7 cellular contexts compared by ENCODE assay signal in genomic region chr7:32863872-32864271, GRCh38. TPM values are rescaled to one million over a fixed set of nuclear protein-coding genes. Genes with fewer than 3 reads are reported as not detected.
DNase-seq lines count a peak whose midpoint lies in the region; ATAC-seq, FAIRE-seq and TF ChIP-seq lines count a peak whose summit lies in the region.
"Not testable (repeated sequence)": the region's sequence is repeated elsewhere in the genome, so short reads cannot be mapped to it uniquely, and the experiment has no call there.

No MANE protein-coding gene starts in this region.

- H3K79me1 ChIP-seq in H1 (ENCODE audit: low read depth, low read length): not testable (repeated sequence)

- H4K8ac ChIP-seq in H1 (ENCODE audit: extremely low read depth, insufficient read depth, low read length): not testable (repeated sequence)

- not testable (repeated sequence) for H3K4me3 Mint-ChIP-seq in Calu3 (ENCODE audit: low read depth, unreplicated experiment); WTC11; natural killer cell

- H3K9me3 ChIP-seq in HUES48 (ENCODE audit: control insufficient read depth, insufficient read depth, low read length): not testable (repeated sequence)
- H3K9me3 ChIP-seq in H1 (ENCODE audit: insufficient read depth in 2 of 2, low read depth in 1 of 2, low read length in 1 of 2) (peaks cover 8 to 13% of the 10 kb centered on the region in 2 experiments), iPS-20b (ENCODE audit: insufficient read depth, low read depth, low read length) (peaks cover 21% of the 10 kb centered on the region; the same call in 1 of the 2 replicates)

- not testable (repeated sequence) for H3K36me3 ChIP-seq in HUES48 (ENCODE audit: control insufficient read depth, insufficient read depth, low read length)
- peaks cover 0 to 12% (median 4%) of the 10 kb centered on the region in 4 experiments; a peak in 3 of 8 replicates for H3K36me3 ChIP-seq in H1 (ENCODE audit: control insufficient read depth in 2 of 4, insufficient read depth in 4 of 4, low read length in 3 of 4)
- peaks cover 11% of the 10 kb centered on the region; the same call in 1 of the 2 replicates for H3K36me3 ChIP-seq in iPS-20b (ENCODE audit: insufficient read depth, low read depth, low read length)

- peak; percentile 66 for ATAC-seq in WTC11
- ATAC-seq in natural killer cell: not testable (repeated sequence)

- not testable (repeated sequence) for H2BK120ac ChIP-seq in H1 (replicated peaks; ENCODE audit: low read depth, low read length)

- H3K27ac ChIP-seq in HUES48 (ENCODE audit: low read depth, low read length): peak overlapping the region; percentile 73
- H3K27ac ChIP-seq in H1 (ENCODE audit: low read depth, low read length); iPS-20b (ENCODE audit: low read length): not testable (repeated sequence)

- H3K14ac ChIP-seq in H1 (ENCODE audit: insufficient read length): not testable (repeated sequence)

- not testable (repeated sequence) for H3K18ac ChIP-seq in H1 (ENCODE audit: extremely low read depth, low read length)

- not testable (repeated sequence) for H2BK15ac ChIP-seq in H1 (ENCODE audit: low read length)

- DNase-seq in Calu3; WTC11 (ENCODE audit: low spot score); H1 (ENCODE audit: low read depth in 1 of 2, low spot score in 2 of 2); natural killer cell; urothelium cell line (ENCODE audit: low spot score): not testable (repeated sequence)

- H3K4me2 ChIP-seq in H1 (ENCODE audit: insufficient read depth in 1 of 2, low read depth in 2 of 2, low read length in 2 of 2): not testable (repeated sequence)

- not testable (repeated sequence) for H3K23me2 ChIP-seq in H1 (ENCODE audit: low read depth, low read length)

- not testable (repeated sequence) for H3K9me3 Mint-ChIP-seq in Calu3 (ENCODE audit: low read depth, unreplicated experiment); natural killer cell
- H3K9me3 Mint-ChIP-seq in WTC11: peaks cover 47% of the 10 kb centered on the region

- H2BK20ac ChIP-seq in H1 (ENCODE audit: low read length): not testable (repeated sequence)

- H3K36me3 Mint-ChIP-seq in Calu3 (ENCODE audit: insufficient read depth, unreplicated experiment) (peaks cover 19% of the 10 kb centered on the region), WTC11 (peaks cover 56% of the 10 kb centered on the region), natural killer cell (peaks cover 13% of the 10 kb centered on the region)

- FAIRE-seq in H1 (lab: Jason Lieb, UNC) (peak; percentile 48), urothelium cell line (lab: Jason Lieb, UNC) (peak; percentile 69)

- not testable (repeated sequence) for TF ChIP-seq RAD21 in H1 (IDR thresholded peaks at IDR 0.05 in 1 of 2, conservative IDR thresholded peaks at IDR 0.05 in 1 of 2; ENCODE audit: low read depth in 2 of 2, low read length in 2 of 2)

- not testable (repeated sequence) for H3K56ac ChIP-seq in H1 (replicated peaks; ENCODE audit: insufficient read length, low read depth, low read length)

- H3K27me3 Mint-ChIP-seq in Calu3 (ENCODE audit: unreplicated experiment); WTC11 (ENCODE audit: low read depth); natural killer cell (ENCODE audit: low read depth in 2 of 2): not testable (repeated sequence)

- H3K4ac ChIP-seq in H1 (replicated peaks; ENCODE audit: insufficient read length, low read depth, low read length): not testable (repeated sequence)

- H3K27ac Mint-ChIP-seq in Calu3 (ENCODE audit: unreplicated experiment) (peak overlapping the region; percentile 0), WTC11 (peak overlapping the region; percentile 2; the same call in 1 of the 2 replicates), natural killer cell (peak overlapping the region; percentile 7 to 37)

- H2BK5ac ChIP-seq in H1 (ENCODE audit: low read depth, low read length): not testable (repeated sequence)

- not testable (repeated sequence) for H4K91ac ChIP-seq in H1 (replicated peaks; ENCODE audit: insufficient read length, low read length)

- not testable (repeated sequence) for H2BK12ac ChIP-seq in H1 (ENCODE audit: low read depth, low read length)

- H2AK5ac ChIP-seq in H1 (ENCODE audit: low read depth, low read length): not testable (repeated sequence)

- intact Hi-C loops in Calu3 (cut with micrococcal nuclease; ENCODE audit: unreplicated experiment); natural killer cell (cut with micrococcal nuclease): not testable (repeated sequence)

- H4K20me1 ChIP-seq in H1 (replicated peaks in 1 of 2; ENCODE audit: control insufficient read depth in 1 of 2, insufficient read depth in 2 of 2, low read length in 2 of 2): not testable (repeated sequence)

- BruUV-seq in Calu3 (replicated peaks; lab: Mats Ljungman, UMichigan): not testable (repeated sequence)

- TF ChIP-seq EP300 in H1 (IDR thresholded peaks at IDR 0.05; ENCODE audit: borderline replicate concordance in 1 of 2, low read depth in 2 of 2, low read length in 2 of 2): not testable (repeated sequence)

- TF ChIP-seq POLR2A in H1 (IDR thresholded peaks at IDR 0.05; ENCODE audit: control extremely low read depth in 1 of 2, low read depth in 2 of 2, low read length in 2 of 2): not testable (repeated sequence)

- H3K9ac ChIP-seq in HUES48 (ENCODE audit: low read depth, low read length); H1 (replicated peaks in 1 of 4; ENCODE audit: extremely low read depth in 1 of 4, low read depth in 3 of 4, low read length in 3 of 4); iPS-20b (ENCODE audit: low read depth, low read length): not testable (repeated sequence)

- H3K27me3 ChIP-seq in HUES48 (ENCODE audit: control insufficient read depth, insufficient read depth, low read length); H1 (replicated peaks in 1 of 4; ENCODE audit: control insufficient read depth in 3 of 4, extremely low read depth in 1 of 4, insufficient read depth in 3 of 4, low read length in 3 of 4); iPS-20b (ENCODE audit: insufficient read depth, low read length): not testable (repeated sequence)

- not testable (repeated sequence) for H3K4me1 Mint-ChIP-seq in Calu3 (ENCODE audit: low read depth, unreplicated experiment)
- H3K4me1 Mint-ChIP-seq in WTC11 (peaks cover 28% of the 10 kb centered on the region), natural killer cell (peaks cover 39 to 55% of the 10 kb centered on the region in 2 donors)

- TF ChIP-seq CTCF in Calu3 (IDR thresholded peaks at IDR 0.05; ENCODE audit: unreplicated experiment); WTC11 (IDR thresholded peaks at IDR 0.05); H1 (IDR thresholded peaks at IDR 0.05; ENCODE audit: control extremely low read depth in 1 of 3, insufficient read depth in 1 of 3, low read depth in 1 of 3, low read length in 3 of 3); natural killer cell (IDR thresholded peaks at IDR 0.05): not testable (repeated sequence)

- H2AFZ ChIP-seq in H1 (ENCODE audit: low read length): not testable (repeated sequence)

- 100% methylated on average over 1 of the region's 1 CpG; no CpG with 5 or more reads in 1 of the 2 experiments for WGBS in H1 (ENCODE audit: extremely low coverage in 1 of 2, insufficient coverage in 1 of 2, insufficient read length in 1 of 2, insufficient replicate concordance in 2 of 2, low coverage in 1 of 2, low lambda C conversion rate in 2 of 2, missing lambda C conversion rate in 1 of 2), 2 experiments

- H4K5ac ChIP-seq in H1 (ENCODE audit: insufficient read length, low read depth, low read length): not testable (repeated sequence)

- H3K4me3 ChIP-seq in HUES48 (ENCODE audit: low read depth, low read length); H1 (ENCODE audit: extremely low read depth in 1 of 4, insufficient read depth in 2 of 4, low read depth in 3 of 4, low read length in 4 of 4): not testable (repeated sequence)
- peak overlapping the region; percentile 9; the same call in 1 of the 2 replicates for H3K4me3 ChIP-seq in iPS-20b (ENCODE audit: low read length)

- H3K23ac ChIP-seq in H1 (ENCODE audit: insufficient read length): not testable (repeated sequence)

- H3K4me1 ChIP-seq in HUES48 (ENCODE audit: control insufficient read depth, insufficient read depth, low read length): peaks cover 16% of the 10 kb centered on the region; the same call in 1 of the 2 replicates
- not testable (repeated sequence) for H3K4me1 ChIP-seq in H1 (replicated peaks in 1 of 4; ENCODE audit: control insufficient read depth in 3 of 4, insufficient read depth in 4 of 4, low read length in 3 of 4); iPS-20b (ENCODE audit: insufficient read depth, low read length)

- CTCF ChIA-PET in Calu3 (lab: Charles Lee): interaction anchor here (0.6 kb wide), 1 partner anchor 252 kb away, joined by 4 read pairs; no protein-coding TSS in a partner anchor
- CTCF ChIA-PET in WTC11 (lab: Charles Lee): not testable (repeated sequence)
- CTCF ChIA-PET in H1 (lab: Charles Lee; ENCODE audit: partially characterized antibody): interaction anchor here (0.8 kb wide), 1 partner anchor 164 kb away, joined by 3 read pairs; no protein-coding TSS in a partner anchor

- not testable (repeated sequence) for H3K79me2 ChIP-seq in H1 (ENCODE audit: control insufficient read depth in 1 of 2, insufficient read depth in 2 of 2, low read length in 2 of 2)

- POLR2A ChIA-PET in WTC11 (lab: Charles Lee): not testable (repeated sequence)
- POLR2A ChIA-PET in H1 (lab: Charles Lee; ENCODE audit: partially characterized antibody): interaction anchor here (1.0 kb wide), 1 partner anchor 13 kb away, joined by 3 read pairs; no protein-coding TSS in a partner anchor

RNA-seq across cellular contexts. Expression of gene KBTBD2, which starts 27.7 kb away (rescaled TPM):
- total RNA-seq in Calu3 (2022): 54.2 and 58.7 TPM in 2 replicates
- 26.8 to 29.7 TPM (median 28.2 TPM) in 3 replicates for total RNA-seq in WTC11 (2021)
- total RNA-seq in H1 (2021; fragmentation: NEBNext Ultra II Directional; extraction: Animal tissue kit (Norgen Biotek cat#: 25700)): 23.4 and 25.7 TPM in 2 replicates
- polyA plus RNA-seq in H1 (2011; rRNA removed): 7.4 and 13.1 TPM in 2 replicates
- polyA plus RNA-seq in H1 (2011; cell fraction: cytosol; rRNA removed): 11.2 TPM
- polyA plus RNA-seq in H1 (2011; cell fraction: nucleus; rRNA removed): 7.3 TPM
- polyA plus RNA-seq in H1 (2012, experiment 1 of 2): 14.4 to 25.4 TPM (median 18.4 TPM) in 4 replicates
- 2.8 TPM for polyA plus RNA-seq in H1 (2012, experiment 2 of 2)
- 11.5 TPM for polyA plus RNA-seq in H1 (2013, experiment 1 of 2)
- 11.6 TPM for polyA plus RNA-seq in H1 (2013, experiment 2 of 2)
- 17.3 and 28.9 TPM in 2 replicates for polyA minus RNA-seq in H1 (2011; rRNA and poly(A)+ RNA removed)
- 13.6 TPM for polyA minus RNA-seq in H1 (2011; cell fraction: cytosol; rRNA and poly(A)+ RNA removed)
- 19.3 TPM for polyA minus RNA-seq in H1 (2011; cell fraction: nucleus; rRNA and poly(A)+ RNA removed)
- 100 to 1,000 TPM; 124 to 161 (median 150) TPM for total RNA-seq in natural killer cell
